In the genomic region with DNA sequence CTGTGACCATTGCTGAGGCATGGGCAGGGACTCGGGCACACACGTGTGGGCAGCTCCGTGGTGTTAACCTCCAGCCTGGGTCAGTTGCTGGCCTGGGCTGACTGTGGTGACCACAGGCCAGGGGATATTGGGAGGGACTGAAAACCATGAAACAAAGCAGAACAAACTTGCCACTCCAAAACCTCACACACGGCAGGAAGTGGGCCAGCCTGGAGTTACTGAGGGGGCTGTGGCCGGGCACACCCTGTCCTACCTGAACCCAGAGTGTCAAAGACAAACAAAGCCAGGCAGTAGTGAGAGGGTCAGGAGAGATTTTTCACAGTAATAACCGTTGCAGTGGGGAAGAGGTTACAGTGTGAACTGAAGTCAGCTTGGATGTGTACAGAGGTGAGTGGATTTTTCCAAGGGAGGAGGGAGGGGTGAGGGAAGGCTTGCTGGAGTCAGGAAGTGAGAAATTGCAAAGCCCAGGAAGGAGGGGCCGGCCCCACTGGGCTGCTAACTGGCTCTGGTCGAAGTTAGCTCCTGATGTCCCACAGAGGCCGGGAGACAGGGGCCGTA, we compare ENCODE assay signal across 12 cellular contexts. TPM values are rescaled to one million over a fixed set of nuclear protein-coding genes. Genes with fewer than 3 reads are reported as not detected.
DNase-seq lines count a peak whose midpoint lies in the region; ATAC-seq and TF ChIP-seq lines count a peak whose summit lies in the region.
"Had no signal": no experiment of that assay in that cellular context is flagged by ENCODE, and none has a peak within 500 bp of the region (broad histone marks: within the 10 kb centered on the region; RNA-seq: fewer than 3 reads in every experiment).

No MANE protein-coding gene starts in this region.

- H3K4me1 Mint-ChIP-seq in HFFc6 (ENCODE audit: low read depth) = peaks cover 52% of the 10 kb centered on the region

- no peaks in the 10 kb centered on the region for H3K9me3 Mint-ChIP-seq in HFFc6

- no peaks in the 10 kb centered on the region for H3K36me3 Mint-ChIP-seq in HFFc6 (ENCODE audit: low read depth)

- H3K4me3 Mint-ChIP-seq in HFFc6 = no peak overlapping the region

- H3K27me3 Mint-ChIP-seq in HFFc6 (ENCODE audit: insufficient read depth) = peaks cover 10% of the 10 kb centered on the region

- no peak for ATAC-seq in left lobe of liver

- no peak overlapping the region for H3K27ac ChIP-seq in caudate nucleus (ENCODE audit: low read depth, low read length)

- no peak for DNase-seq in HFFc6
- peak; percentile 79 for DNase-seq in SW480 (ENCODE audit: low spot score)
- DNase-seq in islet precursor cell = peak; percentile 61
- peak; percentile 51 for DNase-seq in skeletal muscle cell (ENCODE audit: low read depth)
- no peak for DNase-seq in left lobe of liver (ENCODE audit: low spot score)
- DNase-seq in caudate nucleus (lab: John Stamatoyannopoulos, UW) = no peak
- no peak for DNase-seq in A172 (ENCODE audit: low spot score)
- DNase-seq: activated CD4-positive, CD25-positive, alpha-beta regulatory T cell; activated naive CD4-positive, alpha-beta T cell treated with anti-CD3 and anti-CD28 coated beads, Interleukin-2, amount 50 U/mL, for 16 hours; stimulated activated CD4-positive, alpha-beta T cell treated with anti-CD3 and anti-CD28 coated beads, Interleukin-1b, Interleukin-23, amount 100 ng/mL, for 48 hours; substantia nigra had no signal

- TF ChIP-seq CTCF in HFFc6 (IDR thresholded peaks at IDR 0.05) = no peak

- peak overlapping the region; percentile 24; the same call in 1 of the 2 replicates for H3K27ac Mint-ChIP-seq in HFFc6

- H3K4me3 ChIP-seq in skeletal muscle cell (ENCODE audit: low read depth, low read length) = no peak overlapping the region
- H3K4me3 ChIP-seq: dorsolateral prefrontal cortex had no signal

RNA-seq across cellular contexts. Expression of a gene that starts 40.0 kb away (rescaled TPM):
- total RNA-seq in HFFc6 (2021; fragmentation: NEBNext Ultra II Directional; extraction: Animal tissue kit (Norgen Biotek cat#: 25700)) = 10 to 100 TPM; 31.0 to 39.5 (median 33.9) TPM
- 0.50 TPM for total RNA-seq in left lobe of liver
- total RNA-seq in A172 (2014; rRNA removed; shearing (Covaris generic)) = not detected in 2 replicates

Comparison
In these comparisons a context has a peak if more than half of its experiments do, and no peak if none do; other contexts are left out.
1. DNase-seq: peak in SW480 (single experiment), islet precursor cell (single experiment) and skeletal muscle cell (single experiment); none in HFFc6 (single experiment), left lobe of liver (single experiment), caudate nucleus (0 of 61) and A172 (single experiment).
2. RNA of a gene that starts 40.0 kb away (total RNA-seq): 31.0 to 39.5 TPM in HFFc6; 0.50 TPM in left lobe of liver (single experiment) and not detected in A172; every median in the first group is over 10 times any median in the second.